ENCODE assay signal across 13 cellular contexts in the genomic region with DNA sequence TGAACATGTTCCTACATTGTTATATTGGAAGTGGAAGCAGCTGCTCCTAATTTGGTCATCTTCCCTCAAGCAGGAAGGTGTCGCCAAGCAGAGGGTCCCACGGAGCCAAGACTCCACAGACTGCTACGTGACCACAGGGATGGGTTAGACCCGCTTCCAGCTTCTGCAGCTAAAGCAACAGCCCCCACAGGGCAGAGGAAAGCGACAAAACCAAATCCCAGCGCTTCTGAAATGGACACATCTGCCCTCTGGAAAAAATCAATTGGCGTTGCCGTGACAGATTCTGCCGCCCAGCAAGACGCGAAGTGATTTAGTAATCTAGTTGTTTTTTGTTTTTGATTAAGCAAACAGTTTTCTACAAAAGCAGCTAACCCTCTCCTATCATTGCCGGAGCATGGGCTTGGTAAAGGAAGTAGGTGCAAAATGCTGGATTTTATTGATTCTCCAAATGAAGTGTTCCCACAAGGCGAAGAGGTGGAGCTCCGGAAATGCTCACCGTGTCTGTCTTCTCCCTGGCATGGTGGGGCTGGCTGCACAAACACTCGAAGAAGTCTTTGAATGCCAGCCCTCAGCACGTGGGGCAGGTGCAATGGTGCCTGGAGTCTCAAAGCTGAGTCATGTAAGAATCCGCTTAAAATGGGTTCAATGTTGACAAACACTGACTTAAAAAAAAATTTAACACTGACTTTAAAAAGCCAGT.
DNase-seq lines count a peak whose midpoint lies in the region; ATAC-seq, FAIRE-seq and TF ChIP-seq lines count a peak whose summit lies in the region.
"Had no signal": no experiment of that assay in that cellular context is flagged by ENCODE, and none has a peak within 500 bp of the region (broad histone marks: within the 10 kb centered on the region; RNA-seq: fewer than 3 reads in every experiment).

No MANE protein-coding gene starts in this region.

- no peaks in the 10 kb centered on the region for H3K27me3 ChIP-seq in HCT116 (ENCODE audit: insufficient read depth, low read length)
- H3K27me3 ChIP-seq in lower lobe of right lung (ENCODE audit: low read depth): peaks cover 9% of the 10 kb centered on the region
- no peaks in the 10 kb centered on the region for H3K27me3 ChIP-seq in Caco-2 (replicated peaks; ENCODE audit: control insufficient read depth, insufficient read depth, low read length)

- no peak for DNase-seq in A549 (ENCODE audit: low read depth in 1 of 2, low spot score in 1 of 2)
- no peak for DNase-seq in HCT116 (ENCODE audit: low read depth, low spot score)
- DNase-seq in SK-N-MC (ENCODE audit: low read depth, low spot score): no peak
- no peak for DNase-seq in lower lobe of right lung
- DNase-seq in Caco-2: no peak
- no peak for DNase-seq in left colon
- no peak for DNase-seq in NK-92 treated with Interleukin-12 subunit alpha and Interleukin-12 subunit beta, amount 100 ng/mL, for 24 hours (lab: John Stamatoyannopoulos, UW)
- DNase-seq in GM20000 (ENCODE audit: low spot score): no peak
- DNase-seq: activated CD8-positive, alpha-beta T cell treated with anti-CD3 and anti-CD28 coated beads for 36 hours; naive thymus-derived CD4-positive, alpha-beta T cell; stimulated activated CD4-positive, alpha-beta T cell treated with anti-CD3 and anti-CD28 coated beads, Interleukin-15, amount 100 ng/mL, for 24 hours; T-helper 2 cell had no signal

- peak overlapping the region; percentile 67 to 81; a peak in 5 of 6 replicates for H3K27ac ChIP-seq in A549
- no peak overlapping the region for H3K27ac ChIP-seq in HCT116 (ENCODE audit: low read depth, low read length)
- no peak overlapping the region for H3K27ac ChIP-seq in SK-N-MC
- H3K27ac ChIP-seq in lower lobe of right lung: no peak overlapping the region

- TF ChIP-seq RAD21 in A549 (conservative IDR thresholded peaks at IDR 0.05 in 1 of 2, IDR thresholded peaks at IDR 0.05 in 1 of 2): no peak
- TF ChIP-seq RAD21 in HCT116 (IDR thresholded peaks at IDR 0.05; ENCODE audit: low read depth): no peak

- BruUV-seq in HCT116 (replicated peaks; lab: Mats Ljungman, UMichigan) (no TSS peak), Caco-2 (replicated peaks; lab: Mats Ljungman, UMichigan) (no TSS peak)

- H3K9ac ChIP-seq in HCT116 (ENCODE audit: low read length) (no peak overlapping the region), SK-N-MC (ENCODE audit: insufficient read length) (no peak overlapping the region)

- H3K4me2 ChIP-seq in A549 (peak overlapping the region; percentile 61), HCT116 (ENCODE audit: low read length) (peak overlapping the region; percentile 66; the same call in 1 of the 2 replicates)

- no peak overlapping the region for H2AFZ ChIP-seq in HCT116 (ENCODE audit: low read depth, low read length, poor library complexity, severe bottlenecking)

- H3K36me3 ChIP-seq in HCT116 (ENCODE audit: control insufficient read depth in 1 of 2, insufficient read depth in 2 of 2, low read length in 2 of 2): no peaks in the 10 kb centered on the region
- H3K36me3 ChIP-seq in SK-N-MC (ENCODE audit: insufficient read depth, low read length): no peaks in the 10 kb centered on the region
- no peaks in the 10 kb centered on the region for H3K36me3 ChIP-seq in lower lobe of right lung
- H3K36me3 ChIP-seq in Caco-2 (ENCODE audit: control insufficient read depth, insufficient read depth, low read length): no peaks in the 10 kb centered on the region

- H3K9me3 ChIP-seq in A549 (no peaks in the 10 kb centered on the region), HCT116 (ENCODE audit: control insufficient read depth in 1 of 2, insufficient read depth in 1 of 2, low read depth in 1 of 2, low read length in 2 of 2) (no peaks in the 10 kb centered on the region), SK-N-MC (ENCODE audit: low read depth, low read length) (no peaks in the 10 kb centered on the region), lower lobe of right lung (no peaks in the 10 kb centered on the region), Caco-2 (no peaks in the 10 kb centered on the region)

- intact Hi-C loops in HCT116 (cut with micrococcal nuclease) (no loop called here), lower lobe of right lung (cut with DNase I) (no loop called here), Caco-2 (cut with micrococcal nuclease; ENCODE audit: unreplicated experiment) (no loop called here), left colon (cut with DNase I, micrococcal nuclease) (no loop called here)

- POLR2A ChIA-PET in A549 (lab: Yijun Ruan, JAX) (no interaction called here), HCT116 (lab: Charles Lee) (no interaction called here), Caco-2 (lab: Charles Lee) (no interaction called here)

- H3K4me3 ChIP-seq in A549 (no peak overlapping the region), HCT116 (replicated peaks in 1 of 2; ENCODE audit: low read depth in 1 of 2, low read length in 2 of 2) (no peak overlapping the region), SK-N-MC (peak overlapping the region; percentile 37), lower lobe of right lung (no peak overlapping the region), Caco-2 (ENCODE audit: low read depth, low read length) (no peak overlapping the region)

- no peak overlapping the region for H3K27ac Mint-ChIP-seq in Caco-2 (ENCODE audit: unreplicated experiment)
- H3K27ac Mint-ChIP-seq: activated CD8-positive, alpha-beta T cell treated with anti-CD3 and anti-CD28 coated beads for 36 hours; naive thymus-derived CD4-positive, alpha-beta T cell; stimulated activated memory B cell treated with anti-CD40 and anti-IgM and Interleukin-4, amounts not matched to agents 10 μg/mL and 1 μg/mL and 100 μg/mL, for 72 hours had no signal

- H3K79me2 ChIP-seq in HCT116 (ENCODE audit: insufficient read depth, low read length): no peaks in the 10 kb centered on the region

- no peak for FAIRE-seq in A549 (lab: Jason Lieb, UNC)

- H3K9me3 Mint-ChIP-seq in Caco-2 (ENCODE audit: unreplicated experiment): no peaks in the 10 kb centered on the region
- H3K9me3 Mint-ChIP-seq: activated CD8-positive, alpha-beta T cell treated with anti-CD3 and anti-CD28 coated beads for 36 hours; stimulated activated memory B cell treated with anti-CD40 and anti-IgM and Interleukin-4, amounts not matched to agents 10 μg/mL and 1 μg/mL and 100 μg/mL, for 72 hours had no signal

- peaks cover 14% of the 10 kb centered on the region for H3K4me1 Mint-ChIP-seq in Caco-2 (ENCODE audit: low read depth, unreplicated experiment)
- H3K4me1 Mint-ChIP-seq: stimulated activated memory B cell treated with anti-CD40 and anti-IgM and Interleukin-4, amounts not matched to agents 10 μg/mL and 1 μg/mL and 100 μg/mL, for 72 hours had no signal

- H3K36me3 Mint-ChIP-seq in Caco-2 (ENCODE audit: insufficient read depth, unreplicated experiment): no peaks in the 10 kb centered on the region
- H3K36me3 Mint-ChIP-seq: naive thymus-derived CD4-positive, alpha-beta T cell; stimulated activated memory B cell treated with anti-CD40 and anti-IgM and Interleukin-4, amounts not matched to agents 10 μg/mL and 1 μg/mL and 100 μg/mL, for 72 hours had no signal

- CTCF ChIA-PET in A549 (lab: Yijun Ruan, JAX): interaction anchor here (1.2 kb wide), 1 partner anchor 197 kb away, joined by 4 read pairs; no protein-coding TSS in a partner anchor
- CTCF ChIA-PET in HCT116 (lab: Charles Lee): no interaction called here
- CTCF ChIA-PET in Caco-2 (lab: Charles Lee): no interaction called here

- H3K4me1 ChIP-seq in A549 (peaks cover 42% of the 10 kb centered on the region), HCT116 (ENCODE audit: control insufficient read depth in 1 of 2, insufficient read depth in 2 of 2, low read length in 2 of 2) (peaks cover 9 to 29% of the 10 kb centered on the region in 2 experiments; a peak in 3 of 4 replicates), lower lobe of right lung (peaks cover 18% of the 10 kb centered on the region), Caco-2 (0 out of 2 replicates have a peak, but pooled peaks cover 4% of the 10 kb centered on the region)

- H3K4me3 Mint-ChIP-seq in Caco-2 (ENCODE audit: unreplicated experiment): no peak overlapping the region
- H3K4me3 Mint-ChIP-seq: activated CD8-positive, alpha-beta T cell treated with anti-CD3 and anti-CD28 coated beads for 36 hours; naive thymus-derived CD4-positive, alpha-beta T cell; stimulated activated memory B cell treated with anti-CD40 and anti-IgM and Interleukin-4, amounts not matched to agents 10 μg/mL and 1 μg/mL and 100 μg/mL, for 72 hours had no signal

- ATAC-seq in A549 (no peak), HCT116 (no peak), lower lobe of right lung (peak; percentile 52 to 73), left colon (no peak)
- ATAC-seq: activated CD8-positive, alpha-beta T cell treated with anti-CD3 and anti-CD28 coated beads for 36 hours; naive thymus-derived CD4-positive, alpha-beta T cell; stimulated activated memory B cell treated with anti-CD40 and anti-IgM and Interleukin-4, amounts not matched to agents 10 μg/mL and 1 μg/mL and 100 μg/mL, for 72 hours had no signal

- H3K9me2 ChIP-seq in HCT116 (ENCODE audit: insufficient read depth): no peaks in the 10 kb centered on the region

- TF ChIP-seq EP300 in A549 (IDR thresholded peaks at IDR 0.05): no peak

- no peak for TF ChIP-seq CTCF in A549 (IDR thresholded peaks at IDR 0.05)
- TF ChIP-seq CTCF in HCT116 (IDR thresholded peaks at IDR 0.05 in 2 of 3, conservative IDR thresholded peaks at IDR 0.05 in 1 of 3; ENCODE audit: borderline replicate concordance in 1 of 3, insufficient read depth in 1 of 3, low read depth in 2 of 3, low read length in 2 of 3): no peak
- no peak for TF ChIP-seq CTCF in lower lobe of right lung (IDR thresholded peaks at IDR 0.05)
- TF ChIP-seq CTCF in Caco-2 (IDR thresholded peaks at IDR 0.05; ENCODE audit: insufficient read depth in 1 of 2, low read depth in 1 of 2, low read length in 1 of 2, severe bottlenecking in 1 of 2, unreplicated experiment in 1 of 2): no peak
- TF ChIP-seq CTCF in GM20000 (IDR thresholded peaks at IDR 0.05; ENCODE audit: extremely low read depth, missing control alignments): no peak

- 81% methylated on average over 17 of the region's 18 CpGs for WGBS in A549 (ENCODE audit: missing lambda C conversion rate)

- H3K27me3 Mint-ChIP-seq in Caco-2 (ENCODE audit: insufficient read depth, unreplicated experiment): no peaks in the 10 kb centered on the region

- RAD21 ChIA-PET in HCT116 (lab: Charles Lee; ENCODE audit: low non-redundant PET in 1 of 2, low total read pairs in 2 of 2, uncharacterized antibody in 2 of 2, unreplicated experiment in 2 of 2): no interaction called here

- no peaks in the 10 kb centered on the region for H4K20me1 ChIP-seq in HCT116 (ENCODE audit: insufficient read depth)

- no peak for TF ChIP-seq POLR2A in A549 (IDR thresholded peaks at IDR 0.05; ENCODE audit: low read length)
- TF ChIP-seq POLR2A in HCT116 (IDR thresholded peaks at IDR 0.05; ENCODE audit: borderline replicate concordance, extremely low read depth, insufficient read depth, insufficient read length): no peak

TF ChIP-seq in HCT116, 20 proteins besides CTCF, POLR2A, EP300 and RAD21:
- TF ChIP-seq JUND (IDR thresholded peaks at IDR 0.05): no peak

Comparison
In these comparisons a context has a peak if more than half of its experiments do, and no peak if none do; other contexts are left out.
1. ATAC-seq: peak in lower lobe of right lung (2 of 2); none in A549 (0 of 2), HCT116 (single experiment) and left colon (single experiment).
2. H3K27ac ChIP-seq: peak in A549 (2 of 2); none in HCT116 (single experiment), SK-N-MC (single experiment) and lower lobe of right lung (single experiment).